In genomic region chr5:148391422-148391821, GRCh38 we compare ENCODE assay signal across 24 cellular contexts. TPM values are rescaled to one million over a fixed set of nuclear protein-coding genes. Genes with fewer than 3 reads are reported as not detected.
DNase-seq lines count a peak whose midpoint lies in the region; ATAC-seq and TF ChIP-seq lines count a peak whose summit lies in the region.
"Had no signal": no experiment of that assay in that cellular context is flagged by ENCODE, and none has a peak within 500 bp of the region (broad histone marks: within the 10 kb centered on the region; RNA-seq: fewer than 3 reads in every experiment).

No MANE protein-coding gene starts in this region.

- H3K27ac Mint-ChIP-seq in stimulated activated naive CD8-positive, alpha-beta T cell treated with anti-CD3 and anti-CD28 coated beads, Interleukin-15, Interleukin-2, amounts not matched to agents 100 ng/mL and 50 ng/mL, for 24 hours, result peak overlapping the region; percentile 18

- peaks cover 51% of the 10 kb centered on the region for H3K36me3 Mint-ChIP-seq in stimulated activated naive CD8-positive, alpha-beta T cell treated with anti-CD3 and anti-CD28 coated beads, Interleukin-15, Interleukin-2, amounts not matched to agents 100 ng/mL and 50 ng/mL, for 24 hours (ENCODE audit: low read depth)

- no peaks in the 10 kb centered on the region for H3K27me3 ChIP-seq in WERI-Rb-1 (ENCODE audit: insufficient read depth, low read depth, severe bottlenecking)
- H3K27me3 ChIP-seq: esophagus squamous epithelium, tibial nerve had no signal

- H3K27ac ChIP-seq in WERI-Rb-1, result peak overlapping the region; percentile 58
- H3K27ac ChIP-seq: esophagus squamous epithelium, prostate gland, tibial nerve had no signal

- H3K9me3 ChIP-seq in WERI-Rb-1 (ENCODE audit: severe bottlenecking), result no peaks in the 10 kb centered on the region
- H3K9me3 ChIP-seq: esophagus squamous epithelium, prostate gland, tibial nerve had no signal

- H3K36me3 ChIP-seq in WERI-Rb-1, result peaks cover 20% of the 10 kb centered on the region
- H3K36me3 ChIP-seq: prostate gland had no signal

- H3K4me1 Mint-ChIP-seq in stimulated activated naive CD8-positive, alpha-beta T cell treated with anti-CD3 and anti-CD28 coated beads, Interleukin-15, Interleukin-2, amounts not matched to agents 100 ng/mL and 50 ng/mL, for 24 hours (ENCODE audit: low read depth), result peaks cover 70% of the 10 kb centered on the region

- H3K4me3 Mint-ChIP-seq in stimulated activated naive CD8-positive, alpha-beta T cell treated with anti-CD3 and anti-CD28 coated beads, Interleukin-15, Interleukin-2, amounts not matched to agents 100 ng/mL and 50 ng/mL, for 24 hours, result no peak overlapping the region
- H3K4me3 Mint-ChIP-seq: nephron progenitor cell had no signal

- no peak for TF ChIP-seq CTCF in WERI-Rb-1 (IDR thresholded peaks at IDR 0.05; ENCODE audit: low read depth, low read length)
- no peak for TF ChIP-seq CTCF in fibroblast of villous mesenchyme (IDR thresholded peaks at IDR 0.05; ENCODE audit: insufficient read depth, low read depth, low read length)

- no peaks in the 10 kb centered on the region for H3K9me3 Mint-ChIP-seq in stimulated activated naive CD8-positive, alpha-beta T cell treated with anti-CD3 and anti-CD28 coated beads, Interleukin-15, Interleukin-2, amounts not matched to agents 100 ng/mL and 50 ng/mL, for 24 hours
- H3K9me3 Mint-ChIP-seq: nephron progenitor cell had no signal

- no peak for DNase-seq in stimulated activated naive CD8-positive, alpha-beta T cell treated with anti-CD3 and anti-CD28 coated beads, Interleukin-15, Interleukin-2, amounts not matched to agents 100 U/mL and 50 U/mL, for 24 hours
- no peak for DNase-seq in WERI-Rb-1
- DNase-seq in fibroblast of villous mesenchyme (ENCODE audit: low read depth), result peak; percentile 37
- no peak for DNase-seq in activated effector memory CD4-positive, alpha-beta T cell treated with anti-CD3 and anti-CD28 coated beads, Interleukin-2, amount 50 U/mL, for 16 hours
- DNase-seq in DMS153 treated with DMSO at 0.1 percent for 48 hours (lab: John Stamatoyannopoulos, UW; ENCODE audit: unreplicated experiment), result no peak
- no peak for DNase-seq in middle frontal gyrus (ENCODE audit: extremely low spot score, low spot score)
- no peak for DNase-seq in NCI-H1092 (lab: John Stamatoyannopoulos, UW)
- DNase-seq: activated CD8-positive, alpha-beta memory T cell treated with anti-CD3 and anti-CD28 coated beads for 24 hours; DMS79 treated with DMSO at 0.1 percent for 48 hours; esophagus squamous epithelium; KG1; left cardiac atrium; midbrain; NCI-H2029; NCI-H446 treated with DMSO at 0.1 percent for 48 hours; nephron progenitor cell; stimulated activated naive CD4-positive, alpha-beta T cell treated with Interleukin-2 at 50 U/mL for 16 hours; T-helper 9 cell had no signal

- H3K4me3 ChIP-seq in WERI-Rb-1 (ENCODE audit: low read depth, low read length) (peak overlapping the region; percentile 5; the same call in 1 of the 2 replicates), fibroblast of villous mesenchyme (ENCODE audit: low read depth, low read length) (no peak overlapping the region)
- H3K4me3 ChIP-seq: esophagus squamous epithelium, prostate gland, tibial nerve had no signal

- ATAC-seq in stimulated activated naive CD8-positive, alpha-beta T cell treated with anti-CD3 and anti-CD28 coated beads, Interleukin-15, Interleukin-2, amounts not matched to agents 100 U/mL and 50 U/mL, for 24 hours, result no peak

- H3K27me3 Mint-ChIP-seq in stimulated activated naive CD8-positive, alpha-beta T cell treated with anti-CD3 and anti-CD28 coated beads, Interleukin-15, Interleukin-2, amounts not matched to agents 100 ng/mL and 50 ng/mL, for 24 hours, result no peaks in the 10 kb centered on the region

RNA-seq across cellular contexts. Expression of gene FBXO38, which starts 7.7 kb away (rescaled TPM):
- 74.7 and 99.5 TPM in 2 replicates for total RNA-seq in fibroblast of villous mesenchyme

RNA-seq across cellular contexts. Expression of gene SPINK9, which starts 56.1 kb away (rescaled TPM):
- not detected in 2 replicates for total RNA-seq in fibroblast of villous mesenchyme
- total RNA-seq: esophagus squamous epithelium, glomerular endothelial cell, H1, left cardiac atrium, prostate gland, RPMI7951, tibial nerve had no signal
